ENCODE assay signal across 33 cellular contexts in the genomic region with DNA sequence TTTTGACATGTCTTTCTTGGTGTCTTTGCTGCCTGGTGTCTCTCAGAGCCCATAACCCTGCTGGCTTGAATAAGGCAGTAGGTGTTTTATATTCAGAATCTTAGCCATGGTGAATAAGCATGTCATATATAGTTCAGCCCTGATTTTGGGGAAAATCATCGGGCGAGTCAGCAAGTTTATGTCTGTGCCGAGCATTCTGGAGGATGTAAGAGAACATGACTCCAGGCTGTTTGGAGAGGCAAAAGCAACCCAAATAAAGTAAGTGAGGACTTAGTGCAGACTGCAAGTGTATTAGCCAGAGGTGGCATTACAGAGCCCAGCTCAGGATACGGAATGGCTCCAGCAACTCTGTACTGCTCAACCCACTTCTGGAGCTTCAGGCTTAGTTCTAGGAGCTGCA. TPM values are rescaled to one million over a fixed set of nuclear protein-coding genes. Genes with fewer than 3 reads are reported as not detected.
DNase-seq lines count a peak whose midpoint lies in the region; ATAC-seq and TF ChIP-seq lines count a peak whose summit lies in the region.
"Had no signal": no experiment of that assay in that cellular context is flagged by ENCODE, and none has a peak within 500 bp of the region (broad histone marks: within the 10 kb centered on the region; RNA-seq: fewer than 3 reads in every experiment).

No MANE protein-coding gene starts in this region.

- H3K27me3 ChIP-seq in MG63 (no peaks in the 10 kb centered on the region), osteoblast (ENCODE audit: insufficient read depth, low read length) (no peaks in the 10 kb centered on the region)
- no peaks in the 10 kb centered on the region for H3K27me3 ChIP-seq in CD8-positive, alpha-beta memory T cell (ENCODE audit: insufficient read depth, low read length, poor library complexity, severe bottlenecking)
- H3K27me3 ChIP-seq: BE2C, heart right ventricle, ovary, SJCRH30, testis had no signal

- H3K9me3 ChIP-seq in MG63 = no peaks in the 10 kb centered on the region
- no peaks in the 10 kb centered on the region for H3K9me3 ChIP-seq in osteoblast (ENCODE audit: low read depth, low read length)
- H3K9me3 ChIP-seq in CD8-positive, alpha-beta memory T cell (ENCODE audit: low read length) = no peaks in the 10 kb centered on the region
- H3K9me3 ChIP-seq: BE2C, heart right ventricle, lower lobe of right lung, ovary, SJCRH30, testis had no signal

- H3K4me2 ChIP-seq in osteoblast (ENCODE audit: insufficient read depth, low read length) = peak overlapping the region; percentile 21

- peaks cover 0 to 5% (median 4%) of the 10 kb centered on the region in 3 donors for H3K4me1 Mint-ChIP-seq in CD8-positive, alpha-beta memory T cell

- H3K4me1 ChIP-seq in osteoblast (ENCODE audit: insufficient read depth, low read length) = peaks cover 26% of the 10 kb centered on the region
- H3K4me1 ChIP-seq in CD8-positive, alpha-beta memory T cell (ENCODE audit: insufficient read depth, low read length) = no peaks in the 10 kb centered on the region
- H3K4me1 ChIP-seq: BE2C, testis had no signal

- no peak overlapping the region for H3K27ac ChIP-seq in osteoblast (ENCODE audit: low read depth, low read length)
- H3K27ac ChIP-seq in CD8-positive, alpha-beta memory T cell (ENCODE audit: low read depth, low read length) = no peak overlapping the region
- H3K27ac ChIP-seq: heart right ventricle, lower lobe of right lung, ovary, SJCRH30, testis, WERI-Rb-1 had no signal

- peaks cover 46% of the 10 kb centered on the region for H3K79me2 ChIP-seq in osteoblast (ENCODE audit: insufficient read depth, low read length)

- POLR2A ChIA-PET in CD8-positive, alpha-beta memory T cell (lab: Charles Lee) = no interaction called here

- peaks cover 59% of the 10 kb centered on the region for H4K20me1 ChIP-seq in osteoblast (ENCODE audit: insufficient read depth, low read length)

- H3K27ac Mint-ChIP-seq in CD8-positive, alpha-beta memory T cell = no peak overlapping the region
- H3K27ac Mint-ChIP-seq: activated CD4-positive, alpha-beta T cell treated with anti-CD3 and anti-CD28 coated beads, Interleukin-2, amount 10 ng/mL, durations not matched to agents 24 days and 14 days; activated naive CD8-positive, alpha-beta T cell; activated T-cell treated with anti-CD3 and anti-CD28 coated beads, Interleukin-2, amount 50 U/mL, for 24 hours; naive thymus-derived CD4-positive, alpha-beta T cell had no signal

- DNase-seq in AG09309 (ENCODE audit: low read depth) (no peak), MG63 (peak; percentile 33), fibroblast of mammary gland (ENCODE audit: low read depth) (peak; percentile 43), osteoblast (ENCODE audit: insufficient read length, low spot score, missing footprints) (peak; percentile 81), cerebellar nuclear complex (lab: John Stamatoyannopoulos, UW) (no peak)
- DNase-seq in CD8-positive, alpha-beta memory T cell = no peak
- DNase-seq: activated CD4-positive, alpha-beta T cell treated with anti-CD3 and anti-CD28 coated beads, Interleukin-2, amount 10 ng/mL, durations not matched to agents 24 days and 14 days; activated effector memory CD4-positive, alpha-beta T cell treated with anti-CD3 and anti-CD28 coated beads, Interleukin-2, amount 50 U/mL, for 16 hours; activated T-cell treated with anti-CD3 and anti-CD28 coated beads, Interleukin-2, amount 50 U/mL, for 24 hours; anterior cingulate cortex; BE2C; DMS 273 treated with DMSO at 0.1 percent for 48 hours; effector CD4-positive, alpha-beta T cell; foreskin melanocyte; heart right ventricle; kidney glomerular epithelial cell; lower lobe of right lung; naive thymus-derived CD4-positive, alpha-beta T cell; NCI-H1092 treated with DMSO at 0.1 percent for 48 hours; NCI-H187; NCI-H510A; ovary; RPMI8226; SJCRH30; stimulated activated CD4-positive, alpha-beta T cell treated with anti-CD3 and anti-CD28 coated beads, Interleukin-1b, Interleukin-23, amount 100 ng/mL, for 48 hours; stimulated activated naive CD8-positive, alpha-beta T cell treated with anti-CD3 and anti-CD28 coated beads, Interleukin-15, Interleukin-2, amounts not matched to agents 100 U/mL and 50 U/mL, for 24 hours; T1000; testis; WERI-Rb-1 had no signal

- H2AFZ ChIP-seq in osteoblast (ENCODE audit: low read length) = no peak overlapping the region

- no peak overlapping the region for H3K4me3 Mint-ChIP-seq in CD8-positive, alpha-beta memory T cell
- H3K4me3 Mint-ChIP-seq: activated CD4-positive, alpha-beta T cell treated with anti-CD3 and anti-CD28 coated beads, Interleukin-2, amount 10 ng/mL, durations not matched to agents 24 days and 14 days; activated naive CD8-positive, alpha-beta T cell; activated T-cell treated with anti-CD3 and anti-CD28 coated beads, Interleukin-2, amount 50 U/mL, for 24 hours; naive thymus-derived CD4-positive, alpha-beta T cell had no signal

- CTCF ChIA-PET in CD8-positive, alpha-beta memory T cell (lab: Charles Lee) = interaction anchor here (0.9 kb wide), 1 partner anchor 13 kb away, joined by 3 read pairs; no protein-coding TSS in a partner anchor

- peak; percentile 4 for TF ChIP-seq CTCF in AG09309 (IDR thresholded peaks at IDR 0.05; ENCODE audit: control insufficient read depth, insufficient read depth, low read depth, low read length, missing control alignments)
- no peak for TF ChIP-seq CTCF in fibroblast of mammary gland (conservative IDR thresholded peaks at IDR 0.05; ENCODE audit: control insufficient read depth, insufficient read depth, low read depth, low read length)
- no peak for TF ChIP-seq CTCF in osteoblast (IDR thresholded peaks at IDR 0.05; ENCODE audit: extremely low read depth, low read depth, low read length)

- H3K4me3 ChIP-seq in AG09309 (ENCODE audit: control insufficient read depth, low read depth, low read length) (no peak overlapping the region), MG63 (no peak overlapping the region), fibroblast of mammary gland (ENCODE audit: control insufficient read depth, low read depth, low read length) (no peak overlapping the region), osteoblast (ENCODE audit: insufficient read depth, low read length) (no peak overlapping the region)
- no peak overlapping the region for H3K4me3 ChIP-seq in CD8-positive, alpha-beta memory T cell (ENCODE audit: low read length)
- H3K4me3 ChIP-seq: heart right ventricle, lower lobe of right lung, ovary, SJCRH30, testis had no signal

- H3K36me3 ChIP-seq in MG63 (no peaks in the 10 kb centered on the region), osteoblast (ENCODE audit: insufficient read depth, low read length) (no peaks in the 10 kb centered on the region)
- H3K36me3 ChIP-seq in CD8-positive, alpha-beta memory T cell (ENCODE audit: insufficient read depth, low read length) = no peaks in the 10 kb centered on the region
- H3K36me3 ChIP-seq: BE2C, heart right ventricle, lower lobe of right lung, ovary had no signal

- ATAC-seq in GM21528 (IDR thresholded peaks at IDR 0.05; ENCODE audit: low FRiP score, unreplicated experiment) (no peak), HG02970 (IDR thresholded peaks at IDR 0.05; ENCODE audit: low FRiP score, unreplicated experiment) (no peak)
- ATAC-seq: HCT116; lower lobe of right lung; naive thymus-derived CD4-positive, alpha-beta T cell; stimulated activated naive CD8-positive, alpha-beta T cell treated with anti-CD3 and anti-CD28 coated beads, Interleukin-15, Interleukin-2, amounts not matched to agents 100 U/mL and 50 U/mL, for 24 hours had no signal

- H3K36me3 Mint-ChIP-seq in CD8-positive, alpha-beta memory T cell = no peaks in the 10 kb centered on the region
- H3K36me3 Mint-ChIP-seq: activated naive CD8-positive, alpha-beta T cell; naive thymus-derived CD4-positive, alpha-beta T cell had no signal

- peaks cover 8 to 27% of the 10 kb centered on the region in 2 donors for H3K27me3 Mint-ChIP-seq in CD8-positive, alpha-beta memory T cell
- H3K27me3 Mint-ChIP-seq: activated T-cell treated with anti-CD3 and anti-CD28 coated beads, Interleukin-2, amount 50 U/mL, for 24 hours had no signal

- no peaks in the 10 kb centered on the region for H3K9me3 Mint-ChIP-seq in CD8-positive, alpha-beta memory T cell
- H3K9me3 Mint-ChIP-seq: activated CD4-positive, alpha-beta T cell treated with anti-CD3 and anti-CD28 coated beads, Interleukin-2, amount 10 ng/mL, durations not matched to agents 24 days and 14 days; activated T-cell treated with anti-CD3 and anti-CD28 coated beads, Interleukin-2, amount 50 U/mL, for 24 hours; naive thymus-derived CD4-positive, alpha-beta T cell had no signal

RNA-seq across cellular contexts. Expression of a gene that starts 50.3 kb away (rescaled TPM):
- total RNA-seq in MG63 (2014; rRNA removed; shearing (Covaris generic); ENCODE audit: low replicate concordance) = 0.46 TPM in 1 of 2 replicates, not detected in the other
- 2.5 and 2.7 TPM in 2 replicates for total RNA-seq in osteoblast
- total RNA-seq in CD8-positive, alpha-beta memory T cell = not detected
- 0.07 TPM for polyA plus RNA-seq in CD8-positive, alpha-beta memory T cell

Comparison
In these comparisons a context has a peak if more than half of its experiments do, and no peak if none do; other contexts are left out.
1. DNase-seq: peak in MG63 (single experiment), fibroblast of mammary gland (single experiment) and osteoblast (single experiment); none in AG09309 (single experiment), cerebellar nuclear complex (0 of 2) and CD8-positive, alpha-beta memory T cell (0 of 5).